In the genomic region with DNA sequence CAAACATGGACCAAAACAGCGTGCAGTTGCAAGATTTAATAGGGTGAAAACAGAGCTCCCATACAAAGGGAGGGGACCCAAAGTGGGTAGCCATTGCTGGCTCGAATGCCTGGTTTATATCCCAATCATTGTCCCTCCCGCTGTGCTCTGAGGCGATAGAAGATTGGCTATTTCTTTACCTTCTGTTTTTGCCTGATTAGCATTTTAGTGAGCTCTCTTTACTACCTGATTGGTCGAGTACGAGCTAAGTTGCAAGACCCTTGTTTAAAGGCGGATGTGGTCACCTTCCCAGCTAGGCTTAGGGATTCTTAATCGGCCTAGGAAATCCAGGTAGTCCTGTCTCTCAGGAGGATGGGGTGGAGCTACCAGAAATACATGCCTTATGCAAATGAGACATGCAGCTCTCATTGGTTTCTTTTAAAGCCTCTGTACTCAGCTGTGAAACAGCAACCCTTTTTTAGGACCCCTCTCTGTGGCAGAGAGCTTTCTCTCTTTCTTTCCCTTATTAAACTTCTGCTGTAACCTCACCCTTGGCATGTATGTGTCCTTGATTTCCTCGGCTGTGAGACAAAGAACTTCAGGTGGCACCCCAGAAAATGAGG, we compare ENCODE assay signal across 10 cellular contexts.
"Had no signal": no experiment of that assay in that cellular context is flagged by ENCODE, and none has a peak within 500 bp of the region (broad histone marks: within the 10 kb centered on the region; RNA-seq: fewer than 3 reads in every experiment).

No MANE protein-coding gene starts in this region.

- H3K36me3 ChIP-seq: HAP-1 had no signal

- H3K4me3 ChIP-seq: GM23248, GM23338, HAP-1 had no signal

- H3K4me2 ChIP-seq: GM23338 had no signal

- H3K27ac ChIP-seq: GM23248 had no signal

- FAIRE-seq: H1 had no signal

- DNase-seq: GOT3, H7, H9, HCEC 1CT, HFFc6 had no signal

- H3K9ac ChIP-seq: GM23248 had no signal

- H3K4me1 ChIP-seq: HAP-1 had no signal

- ATAC-seq: GM23338, HCT116 had no signal

- H3K9me3 ChIP-seq: HAP-1 had no signal

- H2AFZ ChIP-seq: GM23248, GM23338 had no signal
